ENCODE assay signal across 8 cellular contexts in genomic region chr4:6546681-6547447, GRCh38. TPM values are rescaled to one million over a fixed set of nuclear protein-coding genes. Genes with fewer than 3 reads are reported as not detected.
DNase-seq lines count a peak whose midpoint lies in the region; ATAC-seq, FAIRE-seq and TF ChIP-seq lines count a peak whose summit lies in the region.

No MANE protein-coding gene starts in this region.

- no peak overlapping the region for H2AFZ ChIP-seq in PC-9

- no peaks in the 10 kb centered on the region for H3K4me1 ChIP-seq in PC-9 (replicated peaks; ENCODE audit: insufficient read depth)

- H3K9me3 ChIP-seq in PC-9 (ENCODE audit: insufficient read depth, low read depth) = no peaks in the 10 kb centered on the region

- H3K4me2 ChIP-seq in PC-9 = no peak overlapping the region

- intact Hi-C loops in PC-9 (cut with micrococcal nuclease; ENCODE audit: unreplicated experiment) (loop anchor here (1.0 to 10.0 kb wide), 6 partner anchors 75 to 638 kb away; partner anchors contain the start of genes MRFAP1 and PPP2R2C), posterior cingulate gyrus (cut with DNase I) (loop anchor here (2.0 to 5.0 kb wide), 3 partner anchors 75 to 296 kb away; partner anchors contain the start of gene PPP2R2C)

- no peaks in the 10 kb centered on the region for H3F3A ChIP-seq in PC-9 (ENCODE audit: insufficient read depth, low read depth)

- TF ChIP-seq CTCF in PC-9 (conservative IDR thresholded peaks at IDR 0.05) = peak; percentile 94

- FAIRE-seq in frontal cortex (lab: Jason Lieb, UNC) = peak; percentile 31

- H3K79me2 ChIP-seq in PC-9 (ENCODE audit: low read depth) = no peaks in the 10 kb centered on the region

- BruUV-seq in PC-9 (replicated peaks; lab: Mats Ljungman, UMichigan) = no TSS peak

- POLR2A ChIA-PET in PC-9 (lab: Charles Lee; ENCODE audit: unreplicated experiment) = no interaction called here

- no peak for ATAC-seq in HG03045 (IDR thresholded peaks at IDR 0.05; ENCODE audit: unreplicated experiment)
- no peak for ATAC-seq in HG02840 (IDR thresholded peaks at IDR 0.05; ENCODE audit: low FRiP score, unreplicated experiment)

- no peak overlapping the region for H3K27ac ChIP-seq in PC-9

- H4K20me1 ChIP-seq in PC-9 (ENCODE audit: insufficient read depth) = no peaks in the 10 kb centered on the region

- no peaks in the 10 kb centered on the region for H3K27me3 ChIP-seq in PC-9 (ENCODE audit: insufficient read depth, low read depth)

- no peaks in the 10 kb centered on the region for H3K36me3 ChIP-seq in PC-9 (ENCODE audit: low read depth)

- DNase-seq in EL = peak; percentile 50
- DNase-seq in HT-29 (ENCODE audit: low spot score) = peak; percentile 70
- peak; percentile 37 for DNase-seq in PC-9
- DNase-seq in activated effector memory CD4-positive, alpha-beta T cell treated with Interleukin-2 at 50 U/mL for 16 hours = peak; percentile 19
- DNase-seq in frontal cortex (ENCODE audit: low spot score in 2 of 2) = peak; percentile 56 to 66
- peak in 6 of 10 donors; percentile 39 to 93 (median 61) for DNase-seq in posterior cingulate gyrus

- CTCF ChIA-PET in PC-9 (lab: Charles Lee) = interaction anchor here (0.6 to 1.6 kb wide), 2 partner anchors 28 to 286 kb away, joined by 4 read pairs; partner anchors contain the start of gene MAN2B2

- no peak overlapping the region for H3K4me3 ChIP-seq in PC-9

- H3K9me2 ChIP-seq in PC-9 (ENCODE audit: insufficient read depth) = no peaks in the 10 kb centered on the region

RNA-seq across cellular contexts. Expression of gene MAN2B2, which starts 28.1 kb away (rescaled TPM):
- 24.8 and 28.5 TPM in 2 replicates for total RNA-seq in HT-29 (2014; rRNA removed; shearing (Covaris generic))
- total RNA-seq in PC-9 (2021) = 22.1 and 27.8 TPM in 2 replicates
- 7.3 TPM for total RNA-seq in frontal cortex

Comparison
In these comparisons a context has a peak if more than half of its experiments do, and no peak if none do; other contexts are left out.
1. DNase-seq: peak in every context shown above with its lines; median percentile 70 in HT-29; 61 in frontal cortex; 61 in posterior cingulate gyrus; 50 in EL; 37 in PC-9; 19 in activated effector memory CD4-positive, alpha-beta T cell treated with Interleukin-2 at 50 U/mL for 16 hours.